ENCODE assay signal across 8 cellular contexts in genomic region chr19:10095948-10096614, GRCh38. TPM values are rescaled to one million over a fixed set of nuclear protein-coding genes. Genes with fewer than 3 reads are reported as not detected.
DNase-seq lines count a peak whose midpoint lies in the region; ATAC-seq and TF ChIP-seq lines count a peak whose summit lies in the region.

No MANE protein-coding gene starts in this region.

- H3K4ac ChIP-seq in IMR-90 (ENCODE audit: low read depth, low read length): peak overlapping the region; percentile 96

- TF ChIP-seq CTCF in IMR-90 (conservative IDR thresholded peaks at IDR 0.05; ENCODE audit: low read depth, low read length) (no peak), PC-9 (conservative IDR thresholded peaks at IDR 0.05) (no peak), natural killer cell (IDR thresholded peaks at IDR 0.05) (no peak)

- WGBS in IMR-90 (ENCODE audit: extremely low coverage in 2 of 2, insufficient read length in 1 of 2), 2 experiments: 3% methylated on average over 67 of the region's 97 CpGs; no CpG with 5 or more reads in 1 of the 2 experiments

- peak overlapping the region; percentile 90 for H3K4me2 ChIP-seq in IMR-90 (ENCODE audit: low read depth, low read length)
- H3K4me2 ChIP-seq in PC-9: peak overlapping the region; percentile 94

- dilution Hi-C loops in IMR-90 (cut with HindIII; ENCODE audit: low sequenced_read_pairs, unreplicated experiment): no loop called here

- no peaks in the 10 kb centered on the region for H3K79me2 ChIP-seq in PC-9 (ENCODE audit: low read depth)

- H4K91ac ChIP-seq in IMR-90 (ENCODE audit: insufficient read depth, low read depth, low read length): peak overlapping the region; percentile 87

- peak overlapping the region; percentile 78 to 79 for H3K27ac Mint-ChIP-seq in natural killer cell
- H3K27ac Mint-ChIP-seq in stimulated activated naive B cell treated with anti-CD40 and anti-IgM and Interleukin-4, amounts not matched to agents 10 μg/mL and 1 μg/mL and 100 μg/mL, for 72 hours: peak overlapping the region; percentile 81

- H2AFZ ChIP-seq in IMR-90 (replicated peaks; ENCODE audit: low read length, poor library complexity): peak overlapping the region; percentile 100
- H2AFZ ChIP-seq in PC-9: peak overlapping the region; percentile 93

- H2AK5ac ChIP-seq in IMR-90 (ENCODE audit: low read depth, low read length): peak overlapping the region; percentile 94

- peak overlapping the region; percentile 88 for H2BK5ac ChIP-seq in IMR-90 (ENCODE audit: low read depth, low read length, poor library complexity, severe bottlenecking)

- POLR2A ChIA-PET in IMR-90 (lab: Charles Lee; ENCODE audit: unreplicated experiment): interaction anchor here (0.7 to 1.0 kb wide), 2 partner anchors 96 to 109 kb away, joined by 3 read pairs; no protein-coding TSS in a partner anchor
- POLR2A ChIA-PET in PC-9 (lab: Charles Lee; ENCODE audit: unreplicated experiment): interaction anchor here (0.6 kb wide), 7 partner anchors 25 to 1613 kb away, joined by 3 to 10 read pairs (median 5); partner anchors contain the start of genes MRPL4 and TYK2

- H3K9me3 ChIP-seq in IMR-90 (ENCODE audit: control insufficient read depth, insufficient read depth, low read length) (no peaks in the 10 kb centered on the region), PC-9 (ENCODE audit: insufficient read depth, low read depth) (no peaks in the 10 kb centered on the region)

- H3K4me3 ChIP-seq in IMR-90 (ENCODE audit: insufficient read depth, low read depth, low read length) (peak overlapping the region; percentile 55), PC-9 (peak overlapping the region; percentile 56)

- peak overlapping the region; percentile 92 for H4K5ac ChIP-seq in IMR-90 (ENCODE audit: low read depth, low read length)

- peak overlapping the region; percentile 77 for H2BK120ac ChIP-seq in IMR-90 (ENCODE audit: low read depth, low read length)

- BruUV-seq in IMR-90 (replicated peaks; lab: Mats Ljungman, UMichigan) (no TSS peak), PC-9 (replicated peaks; lab: Mats Ljungman, UMichigan) (no TSS peak)

- in situ Hi-C loops in IMR-90 (cut with MboI; ENCODE audit: low sequenced_read_pairs): no loop called here

- no peaks in the 10 kb centered on the region for H3K9me2 ChIP-seq in PC-9 (ENCODE audit: insufficient read depth)

- H3K4me1 Mint-ChIP-seq in natural killer cell: peaks cover 29 to 32% of the 10 kb centered on the region in 2 donors
- peaks cover 32 to 70% of the 10 kb centered on the region in 2 donors for H3K4me1 Mint-ChIP-seq in stimulated activated naive B cell treated with anti-CD40 and anti-IgM and Interleukin-4, amounts not matched to agents 10 μg/mL and 1 μg/mL and 100 μg/mL, for 72 hours

- intact Hi-C loops in IMR-90 (cut with micrococcal nuclease): loop anchor here (5.0 kb wide), 1 partner anchor 164 kb away; no protein-coding TSS in a partner anchor
- intact Hi-C loops in PC-9 (cut with micrococcal nuclease; ENCODE audit: unreplicated experiment): loop anchor here (5.0 kb wide), 1 partner anchor 156 kb away; the partner anchor contains the start of gene MRPL4
- intact Hi-C loops in natural killer cell (cut with micrococcal nuclease): no loop called here

- H4K8ac ChIP-seq in IMR-90 (ENCODE audit: low read depth in 2 of 2, low read length in 2 of 2): peak overlapping the region; percentile 98 to 100

- H3K18ac ChIP-seq in IMR-90 (ENCODE audit: low read depth, low read length): no peak overlapping the region

- H2BK15ac ChIP-seq in IMR-90 (ENCODE audit: low read depth, low read length): no peak overlapping the region

- H3K23ac ChIP-seq in IMR-90 (ENCODE audit: low read depth, low read length): peak overlapping the region; percentile 88

- no peak for TF ChIP-seq POLR2A in IMR-90 (IDR thresholded peaks at IDR 0.05; ENCODE audit: low read depth, low read length)

- H3K9ac ChIP-seq in IMR-90 (ENCODE audit: low read depth, low read length): peak overlapping the region; percentile 84

- peaks cover 15% of the 10 kb centered on the region; the same call in 1 of the 2 replicates for H3K36me3 ChIP-seq in IMR-90 (ENCODE audit: control insufficient read depth, insufficient read depth, low read length)
- H3K36me3 ChIP-seq in PC-9 (ENCODE audit: low read depth): no peaks in the 10 kb centered on the region

- peaks cover 19% of the 10 kb centered on the region; the same call in 1 of the 2 replicates for H3F3A ChIP-seq in PC-9 (ENCODE audit: insufficient read depth, low read depth)

- no peaks in the 10 kb centered on the region for H3K9me3 Mint-ChIP-seq in natural killer cell
- peaks cover 3 to 6% of the 10 kb centered on the region in 2 donors for H3K9me3 Mint-ChIP-seq in stimulated activated naive B cell treated with anti-CD40 and anti-IgM and Interleukin-4, amounts not matched to agents 10 μg/mL and 1 μg/mL and 100 μg/mL, for 72 hours

- peaks cover 4% of the 10 kb centered on the region for H3K4me1 ChIP-seq in IMR-90 (ENCODE audit: control insufficient read depth, insufficient read depth, low read length)
- peaks cover 11% of the 10 kb centered on the region for H3K4me1 ChIP-seq in PC-9 (replicated peaks; ENCODE audit: insufficient read depth)

- peak; percentile 45 for DNase-seq in DMS114 treated with DMSO at 0.1 percent for 48 hours (lab: John Stamatoyannopoulos, UW; ENCODE audit: unreplicated experiment)
- DNase-seq in IMR-90: peak; percentile 89
- DNase-seq in PC-9: peak; percentile 77 to 95
- DNase-seq in activated T-helper 1 cell treated with Interleukin-2 at 50 U/mL for 16 hours (ENCODE audit: low read depth): peak; percentile 89
- peak; percentile 88 for DNase-seq in fibroblast of gingiva (ENCODE audit: low read depth)
- peak; percentile 94 for DNase-seq in natural killer cell
- peak; percentile 85 for DNase-seq in stimulated activated naive B cell treated with anti-CD40 and anti-IgM and Interleukin-4, amounts not matched to agents 10 μg/mL and 1 μg/mL and 100 μg/mL, for 72 hours

- no peak for TF ChIP-seq RAD21 in IMR-90 (IDR thresholded peaks at IDR 0.05; ENCODE audit: low read length)

- H3K27me3 ChIP-seq in IMR-90 (ENCODE audit: control insufficient read depth, insufficient read depth, low read length): no peaks in the 10 kb centered on the region
- H3K27me3 ChIP-seq in PC-9 (ENCODE audit: insufficient read depth, low read depth): no peaks in the 10 kb centered on the region

- ATAC-seq in GM21619 (IDR thresholded peaks at IDR 0.05; ENCODE audit: unreplicated experiment) (peak; percentile 68), IMR-90 (ENCODE audit: low read depth) (peak; percentile 98), natural killer cell (peak; percentile 93 to 96 (median 94))
- peak; percentile 84 to 90 for ATAC-seq in stimulated activated naive B cell treated with anti-CD40 and anti-IgM and Interleukin-4, amounts not matched to agents 10 μg/mL and 1 μg/mL and 100 μg/mL, for 72 hours (replicated peaks)

- H3K56ac ChIP-seq in IMR-90 (ENCODE audit: extremely low read depth, insufficient read depth, low read length): no peak overlapping the region

- H4K20me1 ChIP-seq in IMR-90 (ENCODE audit: insufficient read depth, low read length) (no peaks in the 10 kb centered on the region), PC-9 (ENCODE audit: insufficient read depth) (no peaks in the 10 kb centered on the region)

- no peaks in the 10 kb centered on the region for H3K27me3 Mint-ChIP-seq in natural killer cell (ENCODE audit: low read depth in 2 of 2)
- no peaks in the 10 kb centered on the region for H3K27me3 Mint-ChIP-seq in stimulated activated naive B cell treated with anti-CD40 and anti-IgM and Interleukin-4, amounts not matched to agents 10 μg/mL and 1 μg/mL and 100 μg/mL, for 72 hours

- H3K27ac ChIP-seq in IMR-90 (ENCODE audit: insufficient read depth, low read length): peak overlapping the region; percentile 79
- H3K27ac ChIP-seq in PC-9: no peak overlapping the region

- peaks cover 5% of the 10 kb centered on the region for H3K36me3 Mint-ChIP-seq in natural killer cell
- H3K36me3 Mint-ChIP-seq in stimulated activated naive B cell treated with anti-CD40 and anti-IgM and Interleukin-4, amounts not matched to agents 10 μg/mL and 1 μg/mL and 100 μg/mL, for 72 hours: peaks cover 52 to 55% of the 10 kb centered on the region in 2 donors

- H3K79me1 ChIP-seq in IMR-90 (ENCODE audit: low read depth in 1 of 2, low read length in 2 of 2): no peaks in the 10 kb centered on the region

- peak overlapping the region; percentile 98 for H2AK9ac ChIP-seq in IMR-90 (replicated peaks; ENCODE audit: low read depth, low read length, poor library complexity)

- H3K9me1 ChIP-seq in IMR-90 (ENCODE audit: insufficient read depth, low read length): no peaks in the 10 kb centered on the region

- CTCF ChIA-PET in IMR-90 (lab: Yijun Ruan, JAX) (no interaction called here), PC-9 (lab: Charles Lee) (interaction anchor here (0.6 to 0.7 kb wide), 5 partner anchors 35 to 164 kb away, joined by 3 to 15 read pairs (median 8); no protein-coding TSS in a partner anchor)

- no peak overlapping the region for H2BK20ac ChIP-seq in IMR-90 (ENCODE audit: low read depth, low read length)

- peak overlapping the region; percentile 71 for H3K4me3 Mint-ChIP-seq in natural killer cell
- H3K4me3 Mint-ChIP-seq in stimulated activated naive B cell treated with anti-CD40 and anti-IgM and Interleukin-4, amounts not matched to agents 10 μg/mL and 1 μg/mL and 100 μg/mL, for 72 hours: peak overlapping the region; percentile 44 to 81

- peak overlapping the region; percentile 86 for H3K14ac ChIP-seq in IMR-90 (replicated peaks; ENCODE audit: low read depth, low read length)

RNA-seq across cellular contexts. Expression of gene ANGPTL6, which starts 6.4 kb away (rescaled TPM):
- total RNA-seq in IMR-90 (2012; rRNA removed) (not detected in 2 replicates), PC-9 (2021) (not detected in 2 replicates), natural killer cell (1 to 10 TPM; 2.9 to 5.5 (median 3.3) TPM)
- polyA plus RNA-seq in IMR-90 (2012; rRNA removed): 0.17 and 0.21 TPM in 2 replicates
- 0.29 and 0.62 TPM in 2 replicates for polyA plus RNA-seq in IMR-90 (2012; cell fraction: cytosol; rRNA removed)
- polyA plus RNA-seq in IMR-90 (2012; cell fraction: nucleus; rRNA removed; ENCODE audit: low replicate concordance): 0.86 and 1.6 TPM in 2 replicates

RNA-seq across cellular contexts. Expression of gene SHFL, which starts 10.0 kb away (rescaled TPM):
- total RNA-seq in IMR-90 (2012; rRNA removed) (9.0 and 10.0 TPM in 2 replicates), PC-9 (2021) (25.6 and 30.6 TPM in 2 replicates), natural killer cell (100 to 1,000 TPM; 107 to 111 (median 107) TPM)
- polyA plus RNA-seq in IMR-90 (2012; rRNA removed): 32.1 and 34.3 TPM in 2 replicates
- polyA plus RNA-seq in IMR-90 (2012; cell fraction: cytosol; rRNA removed): 21.2 and 37.5 TPM in 2 replicates
- polyA plus RNA-seq in IMR-90 (2012; cell fraction: nucleus; rRNA removed; ENCODE audit: low replicate concordance): 205 and 249 TPM in 2 replicates

RNA-seq across cellular contexts. Expression of gene PPAN, which starts 10.1 kb away (rescaled TPM):
- total RNA-seq in IMR-90 (2012; rRNA removed) (24.0 and 30.3 TPM in 2 replicates), PC-9 (2021) (38.4 and 41.0 TPM in 2 replicates), natural killer cell (10 to 100 TPM; 60.0 to 72.2 (median 69.2) TPM)
- polyA plus RNA-seq in IMR-90 (2012; rRNA removed): 38.2 and 41.6 TPM in 2 replicates
- polyA plus RNA-seq in IMR-90 (2012; cell fraction: cytosol; rRNA removed): 29.2 and 34.9 TPM in 2 replicates
- 125 and 180 TPM in 2 replicates for polyA plus RNA-seq in IMR-90 (2012; cell fraction: nucleus; rRNA removed; ENCODE audit: low replicate concordance)

RNA-seq across cellular contexts. Expression of gene P2RY11, which starts 15.4 kb away (rescaled TPM):
- total RNA-seq in IMR-90 (2012; rRNA removed) (0.54 and 0.56 TPM in 2 replicates), PC-9 (2021) (23.7 and 27.4 TPM in 2 replicates), natural killer cell (10 to 100 TPM; 44.1 to 52.3 (median 51.0) TPM)
- 4.5 and 6.6 TPM in 2 replicates for polyA plus RNA-seq in IMR-90 (2012; rRNA removed)
- polyA plus RNA-seq in IMR-90 (2012; cell fraction: cytosol; rRNA removed): 1.3 and 3.6 TPM in 2 replicates
- 30.7 and 82.4 TPM in 2 replicates for polyA plus RNA-seq in IMR-90 (2012; cell fraction: nucleus; rRNA removed; ENCODE audit: low replicate concordance)

RNA-seq across cellular contexts. Expression of gene EIF3G, which starts 23.6 kb away (rescaled TPM):
- 209 and 278 TPM in 2 replicates for total RNA-seq in IMR-90 (2012; rRNA removed)
- 235 and 243 TPM in 2 replicates for polyA plus RNA-seq in IMR-90 (2012; rRNA removed)
- polyA plus RNA-seq in IMR-90 (2012; cell fraction: cytosol; rRNA removed): 193 and 253 TPM in 2 replicates
- 464 and 890 TPM in 2 replicates for polyA plus RNA-seq in IMR-90 (2012; cell fraction: nucleus; rRNA removed; ENCODE audit: low replicate concordance)
- total RNA-seq in PC-9 (2021): 195 and 234 TPM in 2 replicates
- 100 to 1,000 TPM; 377 to 471 (median 423) TPM for total RNA-seq in natural killer cell
